ENCODE assay signal across 22 cellular contexts in the genomic region with DNA sequence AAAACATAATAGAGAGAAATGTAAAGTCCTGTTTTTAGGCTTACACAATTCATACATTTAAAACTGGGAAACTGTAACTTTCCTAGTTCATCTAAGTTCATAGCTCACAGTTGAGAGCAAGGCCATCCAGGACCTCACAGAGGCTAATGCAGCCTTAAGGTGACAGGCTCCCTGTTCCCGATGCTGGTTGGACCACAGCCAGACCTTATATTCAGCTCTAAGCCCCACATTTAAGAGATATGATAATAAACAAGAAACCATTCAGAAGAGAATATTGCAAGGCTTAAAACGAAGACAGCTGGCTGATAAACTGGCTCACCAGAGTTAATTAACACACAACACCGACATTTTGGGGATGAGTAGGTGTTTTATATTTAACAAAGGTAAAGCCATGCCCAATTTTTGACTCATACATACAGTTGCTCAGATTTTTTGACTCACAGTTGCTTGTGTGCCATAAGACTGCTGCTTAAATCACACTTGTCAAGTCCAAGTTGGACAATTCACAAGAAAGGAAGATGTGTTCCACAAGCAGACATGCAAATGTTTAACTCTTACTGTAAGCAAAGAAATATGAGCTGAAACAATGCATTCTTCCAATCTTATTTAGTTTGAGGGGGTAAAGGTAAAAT. TPM values are rescaled to one million over a fixed set of nuclear protein-coding genes. Genes with fewer than 3 reads are reported as not detected.
DNase-seq lines count a peak whose midpoint lies in the region; ATAC-seq, FAIRE-seq and TF ChIP-seq lines count a peak whose summit lies in the region.
"Had no signal": no experiment of that assay in that cellular context is flagged by ENCODE, and none has a peak within 500 bp of the region (broad histone marks: within the 10 kb centered on the region; RNA-seq: fewer than 3 reads in every experiment).

No MANE protein-coding gene starts in this region.

- H3K27ac Mint-ChIP-seq in MCF 10A (ENCODE audit: low read depth, unreplicated experiment), result no peak overlapping the region

- DNase-seq in MCF 10A (ENCODE audit: unreplicated experiment) (peak; percentile 24), breast epithelium (ENCODE audit: low spot score in 2 of 2) (no peak), RCC 7860 (ENCODE audit: low spot score) (peak; percentile 47)
- no peak for DNase-seq in stimulated activated CD8-positive, alpha-beta memory T cell treated with anti-CD3 and anti-CD28 coated beads, Interleukin-4, amount 100 ng/mL, for 48 hours
- DNase-seq: activated effector memory CD4-positive, alpha-beta T cell treated with anti-CD3 and anti-CD28 coated beads, Interleukin-2, amount 50 U/mL, for 16 hours; AML-193; GDM1; NCI-H1105 treated with DMSO at 0.1 percent for 48 hours; NCI-H526; retina; spleen; substantia nigra; T1000 had no signal

- no peak for TF ChIP-seq CTCF in MCF 10A (IDR thresholded peaks at IDR 0.05; ENCODE audit: unreplicated experiment)
- TF ChIP-seq CTCF in breast epithelium (IDR thresholded peaks at IDR 0.05), result no peak

- POLR2A ChIA-PET in MCF 10A (lab: Yijun Ruan, JAX), result interaction anchor here (0.7 kb wide), 2 partner anchors 254 to 295 kb away, joined by 3 to 4 read pairs; no protein-coding TSS in a partner anchor

- peak; percentile 87 for FAIRE-seq in RCC 7860 (lab: Jason Lieb, UNC)
- FAIRE-seq: GM19239 had no signal

- no peaks in the 10 kb centered on the region for H3K4me1 ChIP-seq in breast epithelium
- H3K4me1 ChIP-seq: esophagus muscularis mucosa had no signal

- H3K36me3 Mint-ChIP-seq in MCF 10A (ENCODE audit: insufficient read depth, unreplicated experiment), result no peaks in the 10 kb centered on the region

- CTCF ChIA-PET in MCF 10A (lab: Yijun Ruan, JAX), result interaction anchor here (0.6 to 2.2 kb wide), 8 partner anchors 9 to 824 kb away, joined by 3 to 16 read pairs (median 4); no protein-coding TSS in a partner anchor

- no TSS peak for BruUV-seq in MCF 10A (replicated peaks; lab: Mats Ljungman, UMichigan)

- H3K9me3 ChIP-seq in breast epithelium, result no peaks in the 10 kb centered on the region
- H3K9me3 ChIP-seq: esophagus muscularis mucosa, neutrophil, spleen had no signal

- H3K9me3 Mint-ChIP-seq in MCF 10A (ENCODE audit: unreplicated experiment), result no peaks in the 10 kb centered on the region

- H3K4me3 Mint-ChIP-seq in MCF 10A (ENCODE audit: unreplicated experiment), result no peak overlapping the region

- intact Hi-C loops in MCF 10A (cut with micrococcal nuclease) (no loop called here), breast epithelium (cut with DNase I; ENCODE audit: low total_unique reads) (no loop called here)

- no peaks in the 10 kb centered on the region for H3K36me3 ChIP-seq in breast epithelium
- H3K36me3 ChIP-seq: esophagus muscularis mucosa, neutrophil, spleen had no signal

- no peak for TF ChIP-seq POLR2A in breast epithelium (IDR thresholded peaks at IDR 0.05)

- H3K27me3 Mint-ChIP-seq in MCF 10A (ENCODE audit: insufficient read depth, unreplicated experiment), result no peaks in the 10 kb centered on the region

- H3K27me3 ChIP-seq in breast epithelium, result no peaks in the 10 kb centered on the region
- H3K27me3 ChIP-seq: spleen had no signal

- H3K27ac ChIP-seq in breast epithelium, result no peak overlapping the region
- H3K27ac ChIP-seq: esophagus muscularis mucosa, neutrophil, spleen had no signal

- no peak overlapping the region for H3K4me3 ChIP-seq in breast epithelium
- H3K4me3 ChIP-seq: esophagus muscularis mucosa, spleen had no signal

- peak; percentile 62 for ATAC-seq in esophagus mucosa
- no peak for ATAC-seq in HG02852 (IDR thresholded peaks at IDR 0.05; ENCODE audit: unreplicated experiment)
- no peak for ATAC-seq in HG03378 (IDR thresholded peaks at IDR 0.05; ENCODE audit: unreplicated experiment)

- peaks cover 9% of the 10 kb centered on the region for H3K4me1 Mint-ChIP-seq in MCF 10A (ENCODE audit: insufficient read depth, unreplicated experiment)

RNA-seq across cellular contexts. Expression of a gene that starts 41.1 kb away (rescaled TPM):
- total RNA-seq in MCF 10A (2022) (not detected in 2 replicates), breast epithelium (1 to 10 TPM in 1 of 3 donors, under 1 TPM in 1, not detected in 1; 0.88 to 2.3 TPM), esophagus mucosa (not detected)
- total RNA-seq: esophagus muscularis mucosa, glomerular endothelial cell, mononuclear cell, OCI-LY7, spleen had no signal

RNA-seq across cellular contexts. Expression of a gene that starts 41.3 kb away (rescaled TPM):
- total RNA-seq in MCF 10A (2022), result 0.40 and 0.64 TPM in 2 replicates
- total RNA-seq in breast epithelium, result 1 to 10 TPM in 2 of 3 donors, not detected in 1; 2.6 to 4.7 TPM
- total RNA-seq in esophagus mucosa, result 1.6 TPM
- total RNA-seq: esophagus muscularis mucosa, glomerular endothelial cell, mononuclear cell, OCI-LY7, spleen had no signal

RNA-seq across cellular contexts. Expression of a gene that starts 55.5 kb away (rescaled TPM):
- total RNA-seq in MCF 10A (2022), result not detected in 2 replicates
- under 1 TPM in 2 of 3 donors, not detected in 1; 0.15 to 0.33 TPM for total RNA-seq in breast epithelium
- not detected for total RNA-seq in esophagus mucosa
- total RNA-seq: esophagus muscularis mucosa, glomerular endothelial cell, OCI-LY7 had no signal

Comparison
In these comparisons a context has a peak if more than half of its experiments do, and no peak if none do; other contexts are left out.
1. DNase-seq: peak in MCF 10A (single experiment) and RCC 7860 (single experiment); none in breast epithelium (0 of 2) and stimulated activated CD8-positive, alpha-beta memory T cell treated with anti-CD3 and anti-CD28 coated beads, Interleukin-4, amount 100 ng/mL, for 48 hours (single experiment).